ENCODE assay signal across 8 cellular contexts in genomic region chr4:20418865-20419451, GRCh38.
DNase-seq lines count a peak whose midpoint lies in the region; ATAC-seq, FAIRE-seq and TF ChIP-seq lines count a peak whose summit lies in the region.

No MANE protein-coding gene starts in this region.

- H3K79me2 ChIP-seq in PC-9 (ENCODE audit: low read depth), result no peaks in the 10 kb centered on the region

- no peak for FAIRE-seq in GM12891 (lab: Jason Lieb, UNC)

- H4K91ac ChIP-seq in mesenchymal stem cell (ENCODE audit: low read length) (no peak overlapping the region), neuronal stem cell (ENCODE audit: low read depth, low read length, poor library complexity) (no peak overlapping the region)

- no peak overlapping the region for H2BK5ac ChIP-seq in mesenchymal stem cell (ENCODE audit: low read depth, low read length, poor library complexity, severe bottlenecking)
- H2BK5ac ChIP-seq in neuronal stem cell (ENCODE audit: low read length), result no peak overlapping the region

- H2AFZ ChIP-seq in PC-9 (peak overlapping the region; percentile 69), mesenchymal stem cell (ENCODE audit: low read depth, low read length) (no peak overlapping the region), neuronal stem cell (ENCODE audit: low read length) (no peak overlapping the region)

- WGBS in mesenchymal stem cell, result 60% methylated on average over 1 of the region's 4 CpGs
- WGBS in neuronal stem cell (ENCODE audit: extremely low coverage in 2 of 2, insufficient read length in 2 of 2, insufficient replicate concordance in 1 of 2), 2 donors, result no CpG with 5 or more reads among the region's 4 CpGs

- H3K4me2 ChIP-seq in PC-9 (peak overlapping the region; percentile 52), mesenchymal stem cell (ENCODE audit: low read length, poor library complexity, severe bottlenecking) (no peak overlapping the region), neuronal stem cell (ENCODE audit: insufficient read depth, low read length, poor library complexity, severe bottlenecking) (no peak overlapping the region)

- H3K4ac ChIP-seq in mesenchymal stem cell (ENCODE audit: low read depth in 1 of 2, low read length in 2 of 2) (no peak overlapping the region), neuronal stem cell (ENCODE audit: low read length) (no peak overlapping the region)

- H4K20me1 ChIP-seq in PC-9 (ENCODE audit: insufficient read depth), result no peaks in the 10 kb centered on the region

- H2AK5ac ChIP-seq in mesenchymal stem cell (ENCODE audit: low read length, severe bottlenecking) (no peak overlapping the region), neuronal stem cell (ENCODE audit: low read depth, low read length) (no peak overlapping the region)

- no TSS peak for BruUV-seq in PC-9 (replicated peaks; lab: Mats Ljungman, UMichigan)

- no peak overlapping the region for H4K8ac ChIP-seq in mesenchymal stem cell (ENCODE audit: low read length)
- H4K8ac ChIP-seq in neuronal stem cell (ENCODE audit: low read depth, low read length), result no peak overlapping the region

- H3K4me1 ChIP-seq in PC-9 (replicated peaks; ENCODE audit: insufficient read depth) (no peaks in the 10 kb centered on the region), mesenchymal stem cell (ENCODE audit: control insufficient read depth, insufficient read depth, low read depth, low read length) (no peaks in the 10 kb centered on the region), neuronal stem cell (ENCODE audit: control insufficient read depth in 2 of 2, insufficient read depth in 1 of 2, low read depth in 1 of 2, low read length in 2 of 2) (no peaks in the 10 kb centered on the region)

- H3K36me3 ChIP-seq in PC-9 (ENCODE audit: low read depth) (no peaks in the 10 kb centered on the region), mesenchymal stem cell (ENCODE audit: control insufficient read depth in 1 of 2, insufficient read depth in 2 of 2, low read depth in 1 of 2, low read length in 2 of 2) (no peaks in the 10 kb centered on the region), neuronal stem cell (replicated peaks in 1 of 2; ENCODE audit: control insufficient read depth in 2 of 2, insufficient read depth in 2 of 2, low read length in 2 of 2) (no peaks in the 10 kb centered on the region)

- H3K27ac ChIP-seq in PC-9 (no peak overlapping the region), mesenchymal stem cell (ENCODE audit: low read length, poor library complexity, severe bottlenecking) (no peak overlapping the region), neuronal stem cell (replicated peaks; ENCODE audit: low read length) (no peak overlapping the region)

- H2BK12ac ChIP-seq in mesenchymal stem cell (ENCODE audit: low read length in 2 of 2) (no peak overlapping the region), neuronal stem cell (ENCODE audit: low read length) (no peak overlapping the region)

- H3K9me2 ChIP-seq in PC-9 (ENCODE audit: insufficient read depth), result no peaks in the 10 kb centered on the region

- H3K27me3 ChIP-seq in PC-9 (ENCODE audit: insufficient read depth, low read depth), result no peaks in the 10 kb centered on the region
- H3K27me3 ChIP-seq in mesenchymal stem cell (ENCODE audit: control insufficient read depth in 1 of 2, insufficient read depth in 1 of 2, low read length in 2 of 2), result no peaks in the 10 kb centered on the region
- no peaks in the 10 kb centered on the region for H3K27me3 ChIP-seq in neuronal stem cell (ENCODE audit: control insufficient read depth in 3 of 3, insufficient read depth in 3 of 3, low read depth in 1 of 3, low read length in 3 of 3)

- H3K14ac ChIP-seq in mesenchymal stem cell (ENCODE audit: low read length in 2 of 2) (no peak overlapping the region), neuronal stem cell (ENCODE audit: low read length) (no peak overlapping the region)

- H3K9ac ChIP-seq in mesenchymal stem cell (ENCODE audit: low read length) (peak overlapping the region; percentile 91), neuronal stem cell (ENCODE audit: low read depth, low read length, poor library complexity) (no peak overlapping the region)

- POLR2A ChIA-PET in PC-9 (lab: Charles Lee; ENCODE audit: unreplicated experiment), result no interaction called here

- H3K9me3 ChIP-seq in PC-9 (ENCODE audit: insufficient read depth, low read depth) (no peaks in the 10 kb centered on the region), mesenchymal stem cell (ENCODE audit: control insufficient read depth, low read length) (no peaks in the 10 kb centered on the region), neuronal stem cell (replicated peaks in 1 of 2; ENCODE audit: control insufficient read depth in 2 of 2, insufficient read depth in 1 of 2, low read depth in 1 of 2, low read length in 2 of 2) (no peaks in the 10 kb centered on the region)

- H3K18ac ChIP-seq in mesenchymal stem cell (ENCODE audit: low read depth in 1 of 2, low read length in 2 of 2), result no peak overlapping the region
- H3K18ac ChIP-seq in neuronal stem cell (ENCODE audit: low read length), result no peak overlapping the region

- DNase-seq in G401 (ENCODE audit: low spot score) (peak; percentile 25), PC-9 (peak; percentile 7 to 47), dedifferentiated amniotic fluid mesenchymal stem cell (ENCODE audit: extremely low spot score) (peak; percentile 82), mesenchymal stem cell (peak; percentile 77), GM12891 (ENCODE audit: insufficient read length, low spot score) (no peak), neuronal stem cell (ENCODE audit: low spot score) (no peak)

- H3K79me1 ChIP-seq in mesenchymal stem cell (replicated peaks; ENCODE audit: low read length, poor library complexity, severe bottlenecking) (no peaks in the 10 kb centered on the region), neuronal stem cell (ENCODE audit: low read depth, low read length) (no peaks in the 10 kb centered on the region)

- H2BK15ac ChIP-seq in mesenchymal stem cell (ENCODE audit: low read depth, poor library complexity, severe bottlenecking) (no peak overlapping the region), neuronal stem cell (ENCODE audit: low read length) (no peak overlapping the region)

- ATAC-seq in GM19438 (IDR thresholded peaks at IDR 0.05; ENCODE audit: low read depth, unreplicated experiment) (peak; percentile 97), HG03442 (IDR thresholded peaks at IDR 0.05; ENCODE audit: unreplicated experiment) (peak; percentile 98)

- TF ChIP-seq CTCF in PC-9 (conservative IDR thresholded peaks at IDR 0.05), result peak; percentile 60

- intact Hi-C loops in PC-9 (cut with micrococcal nuclease; ENCODE audit: unreplicated experiment), result loop anchor here (2.0 to 10.0 kb wide), 3 partner anchors 124 to 1350 kb away; partner anchors contain the start of gene SLIT2

- no peak overlapping the region for H3K4me3 ChIP-seq in PC-9
- H3K4me3 ChIP-seq in mesenchymal stem cell (ENCODE audit: insufficient read depth in 1 of 2, low read depth in 1 of 2, low read length in 2 of 2), result peak overlapping the region in 1 of 2 experiments; percentile 72
- no peak overlapping the region for H3K4me3 ChIP-seq in neuronal stem cell (ENCODE audit: low read length in 2 of 2)

- in situ Hi-C loops in G401 (cut with HindIII; ENCODE audit: low sequenced_read_pairs), result no loop called here

- H2BK120ac ChIP-seq in mesenchymal stem cell (ENCODE audit: low read depth, low read length), result no peak overlapping the region
- H2BK120ac ChIP-seq in neuronal stem cell (ENCODE audit: low read depth, low read length), result no peak overlapping the region

- CTCF ChIA-PET in PC-9 (lab: Charles Lee), result no interaction called here

- H3K23ac ChIP-seq in mesenchymal stem cell (ENCODE audit: low read length in 2 of 2), result no peak overlapping the region
- H3K23ac ChIP-seq in neuronal stem cell (ENCODE audit: low read depth, low read length, poor library complexity), result no peak overlapping the region

- H3F3A ChIP-seq in PC-9 (ENCODE audit: insufficient read depth, low read depth), result no peaks in the 10 kb centered on the region

- TF ChIP-seq POLR2A in GM12891 (IDR thresholded peaks at IDR 0.05; ENCODE audit: low read depth, low read length), result no peak

TF ChIP-seq in GM12891, 5 proteins besides CTCF, POLR2A, EP300 and RAD21:
- TF ChIP-seq SPI1 (IDR thresholded peaks at IDR 0.05; ENCODE audit: low read depth, low read length) (no peak), POU2F2 (IDR thresholded peaks at IDR 0.05; ENCODE audit: low read depth, low read length) (no peak), PAX5 (IDR thresholded peaks at IDR 0.05; ENCODE audit: insufficient read depth, low read length, severe bottlenecking) (no peak), POLR2AphosphoS5 (IDR thresholded peaks at IDR 0.05; ENCODE audit: low read depth, low read length) (no peak), TAF1 (IDR thresholded peaks at IDR 0.05; ENCODE audit: low read depth, low read length) (no peak)
TF ChIP-seq in GM12891: peak in this region for 0.

Comparison
In these comparisons a context has a peak if more than half of its experiments do, and no peak if none do; other contexts are left out.
1. DNase-seq: peak in G401 (single experiment), PC-9 (2 of 2), dedifferentiated amniotic fluid mesenchymal stem cell (single experiment) and mesenchymal stem cell (single experiment); none in GM12891 (single experiment) and neuronal stem cell (single experiment).